18 cellular contexts compared by ENCODE assay signal in the genomic region with DNA sequence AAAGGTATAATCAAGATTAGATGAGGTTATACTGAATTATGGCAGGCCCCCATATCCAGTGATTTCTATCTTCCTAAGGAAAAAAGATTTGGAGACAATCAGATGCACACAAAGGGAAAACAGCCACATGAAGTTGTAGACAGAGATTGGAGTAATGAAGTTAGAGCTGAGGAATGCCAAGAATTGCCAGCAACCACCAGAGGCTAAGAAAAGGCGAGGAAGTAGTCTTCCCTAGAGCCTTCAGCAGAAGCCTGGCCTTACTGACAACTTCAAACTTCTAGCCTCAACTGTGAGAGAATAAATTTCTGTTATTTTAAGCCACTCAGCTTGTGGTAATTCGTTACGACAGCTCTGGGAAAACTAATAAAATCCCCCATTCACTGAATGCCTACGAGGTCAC.
DNase-seq lines count a peak whose midpoint lies in the region; ATAC-seq and TF ChIP-seq lines count a peak whose summit lies in the region.
"Had no signal": no experiment of that assay in that cellular context is flagged by ENCODE, and none has a peak within 500 bp of the region (broad histone marks: within the 10 kb centered on the region; RNA-seq: fewer than 3 reads in every experiment).

No MANE protein-coding gene starts in this region.

- H3K36me3 Mint-ChIP-seq in nephron progenitor cell (ENCODE audit: low read depth) (no peaks in the 10 kb centered on the region), Caco-2 (ENCODE audit: insufficient read depth, unreplicated experiment) (no peaks in the 10 kb centered on the region)
- no peaks in the 10 kb centered on the region for H3K36me3 Mint-ChIP-seq in stimulated activated naive B cell treated with anti-CD40 and anti-IgM and Interleukin-4, amounts not matched to agents 10 μg/mL and 1 μg/mL and 100 μg/mL, for 72 hours
- H3K36me3 Mint-ChIP-seq: stimulated activated memory B cell treated with anti-CD40 and anti-IgM and Interleukin-4, amounts not matched to agents 10 μg/mL and 1 μg/mL and 100 μg/mL, for 72 hours; type B pancreatic cell had no signal

- no peak overlapping the region for H3K4me3 ChIP-seq in AG10803 (ENCODE audit: low read length)
- no peak overlapping the region for H3K4me3 ChIP-seq in SJSA1
- H3K4me3 ChIP-seq in Caco-2 (ENCODE audit: low read depth, low read length) = no peak overlapping the region
- H3K4me3 ChIP-seq: lung, sigmoid colon had no signal

- intact Hi-C loops in Caco-2 (cut with micrococcal nuclease; ENCODE audit: unreplicated experiment) = no loop called here

- H3K36me3 ChIP-seq in SJSA1 (no peaks in the 10 kb centered on the region), Caco-2 (ENCODE audit: control insufficient read depth, insufficient read depth, low read length) (no peaks in the 10 kb centered on the region)
- H3K36me3 ChIP-seq: sigmoid colon had no signal

- DNase-seq in AG10803 (ENCODE audit: low read depth) (peak; percentile 89), SJSA1 (ENCODE audit: low read depth in 1 of 2, low spot score in 2 of 2) (peak in 1 of 2 experiments; percentile 44), fibroblast of gingiva (ENCODE audit: low read depth) (peak; percentile 61), nephron progenitor cell (no peak), NCI-H2081 treated with DMSO at 0.1 percent for 48 hours (lab: John Stamatoyannopoulos, UW) (no peak), Caco-2 (no peak)
- DNase-seq in stimulated activated naive B cell treated with anti-CD40 and anti-IgM and Interleukin-4, amounts not matched to agents 10 μg/mL and 1 μg/mL and 100 μg/mL, for 72 hours = no peak
- DNase-seq: activated CD4-positive, alpha-beta T cell treated with anti-CD3 and anti-CD28 coated beads, Interleukin-2, amount 10 ng/mL, durations not matched to agents 24 days and 14 days; activated T-cell treated with anti-CD3 and anti-CD28 coated beads, Interleukin-2, amount 50 U/mL, for 48 hours; sigmoid colon had no signal

- H3K9me3 ChIP-seq in SJSA1 (replicated peaks) (no peaks in the 10 kb centered on the region), Caco-2 (no peaks in the 10 kb centered on the region)
- H3K9me3 ChIP-seq: sigmoid colon had no signal

- no TSS peak for BruUV-seq in Caco-2 (replicated peaks; lab: Mats Ljungman, UMichigan)

- POLR2A ChIA-PET in Caco-2 (lab: Charles Lee) = no interaction called here

- peak overlapping the region; percentile 87 for H3K27ac Mint-ChIP-seq in nephron progenitor cell
- H3K27ac Mint-ChIP-seq in Caco-2 (ENCODE audit: unreplicated experiment) = no peak overlapping the region
- H3K27ac Mint-ChIP-seq in stimulated activated naive B cell treated with anti-CD40 and anti-IgM and Interleukin-4, amounts not matched to agents 10 μg/mL and 1 μg/mL and 100 μg/mL, for 72 hours = no peak overlapping the region
- H3K27ac Mint-ChIP-seq: activated CD4-positive, alpha-beta T cell treated with anti-CD3 and anti-CD28 coated beads, Interleukin-2, amount 10 ng/mL, durations not matched to agents 24 days and 14 days; B cell; dendritic cell treated with granulocyte-macrophage colony-stimulating factor and Interleukin-4, amounts not matched to agents 40 ng/mL and 50 ng/mL, for 4 days; stimulated activated memory B cell treated with anti-CD40 and anti-IgM and Interleukin-4, amounts not matched to agents 10 μg/mL and 1 μg/mL and 100 μg/mL, for 72 hours; type B pancreatic cell had no signal

- H3K27me3 ChIP-seq in SJSA1 (replicated peaks) (no peaks in the 10 kb centered on the region), Caco-2 (replicated peaks; ENCODE audit: control insufficient read depth, insufficient read depth, low read length) (no peaks in the 10 kb centered on the region)
- H3K27me3 ChIP-seq: sigmoid colon had no signal

- no peak overlapping the region for H3K4me3 Mint-ChIP-seq in nephron progenitor cell
- no peak overlapping the region for H3K4me3 Mint-ChIP-seq in Caco-2 (ENCODE audit: unreplicated experiment)
- H3K4me3 Mint-ChIP-seq in stimulated activated naive B cell treated with anti-CD40 and anti-IgM and Interleukin-4, amounts not matched to agents 10 μg/mL and 1 μg/mL and 100 μg/mL, for 72 hours = no peak overlapping the region
- H3K4me3 Mint-ChIP-seq: activated CD4-positive, alpha-beta T cell treated with anti-CD3 and anti-CD28 coated beads, Interleukin-2, amount 10 ng/mL, durations not matched to agents 24 days and 14 days; B cell; dendritic cell treated with granulocyte-macrophage colony-stimulating factor and Interleukin-4, amounts not matched to agents 40 ng/mL and 50 ng/mL, for 4 days; stimulated activated memory B cell treated with anti-CD40 and anti-IgM and Interleukin-4, amounts not matched to agents 10 μg/mL and 1 μg/mL and 100 μg/mL, for 72 hours; type B pancreatic cell had no signal

- H3K27ac ChIP-seq in SJSA1 = peak overlapping the region; percentile 35
- H3K27ac ChIP-seq: sigmoid colon had no signal

- H3K4me1 ChIP-seq in SJSA1 (replicated peaks) (peaks cover 36% of the 10 kb centered on the region), Caco-2 (no peaks in the 10 kb centered on the region)

- H3K9me3 Mint-ChIP-seq in nephron progenitor cell (peaks cover 4% of the 10 kb centered on the region), Caco-2 (ENCODE audit: unreplicated experiment) (peaks cover 9% of the 10 kb centered on the region)
- H3K9me3 Mint-ChIP-seq in stimulated activated naive B cell treated with anti-CD40 and anti-IgM and Interleukin-4, amounts not matched to agents 10 μg/mL and 1 μg/mL and 100 μg/mL, for 72 hours = peaks cover under 1% of the 10 kb centered on the region in 2 donors
- H3K9me3 Mint-ChIP-seq: dendritic cell treated with granulocyte-macrophage colony-stimulating factor and Interleukin-4, amounts not matched to agents 40 ng/mL and 50 ng/mL, for 4 days; type B pancreatic cell had no signal

- CTCF ChIA-PET in Caco-2 (lab: Charles Lee) = no interaction called here

- TF ChIP-seq CTCF in AG10803 (conservative IDR thresholded peaks at IDR 0.05; ENCODE audit: low read length) = no peak
- TF ChIP-seq CTCF in nephron progenitor cell (IDR thresholded peaks at IDR 0.05) = no peak
- no peak for TF ChIP-seq CTCF in Caco-2 (IDR thresholded peaks at IDR 0.05; ENCODE audit: insufficient read depth in 1 of 2, low read depth in 1 of 2, low read length in 1 of 2, severe bottlenecking in 1 of 2, unreplicated experiment in 1 of 2)

- H3K27me3 Mint-ChIP-seq in nephron progenitor cell (ENCODE audit: low read depth, poor library complexity) (peaks cover 3% of the 10 kb centered on the region), Caco-2 (ENCODE audit: insufficient read depth, unreplicated experiment) (no peaks in the 10 kb centered on the region)
- no peaks in the 10 kb centered on the region for H3K27me3 Mint-ChIP-seq in stimulated activated naive B cell treated with anti-CD40 and anti-IgM and Interleukin-4, amounts not matched to agents 10 μg/mL and 1 μg/mL and 100 μg/mL, for 72 hours
- H3K27me3 Mint-ChIP-seq: activated CD4-positive, alpha-beta T cell treated with anti-CD3 and anti-CD28 coated beads, Interleukin-2, amount 10 ng/mL, durations not matched to agents 24 days and 14 days; B cell; dendritic cell treated with granulocyte-macrophage colony-stimulating factor and Interleukin-4, amounts not matched to agents 40 ng/mL and 50 ng/mL, for 4 days; stimulated activated memory B cell treated with anti-CD40 and anti-IgM and Interleukin-4, amounts not matched to agents 10 μg/mL and 1 μg/mL and 100 μg/mL, for 72 hours; type B pancreatic cell had no signal

- H3K4me1 Mint-ChIP-seq in nephron progenitor cell (peaks cover 17% of the 10 kb centered on the region), Caco-2 (ENCODE audit: low read depth, unreplicated experiment) (no peaks in the 10 kb centered on the region)
- H3K4me1 Mint-ChIP-seq in stimulated activated naive B cell treated with anti-CD40 and anti-IgM and Interleukin-4, amounts not matched to agents 10 μg/mL and 1 μg/mL and 100 μg/mL, for 72 hours = no peaks in the 10 kb centered on the region
- H3K4me1 Mint-ChIP-seq: activated CD4-positive, alpha-beta T cell treated with anti-CD3 and anti-CD28 coated beads, Interleukin-2, amount 10 ng/mL, durations not matched to agents 24 days and 14 days; B cell; stimulated activated memory B cell treated with anti-CD40 and anti-IgM and Interleukin-4, amounts not matched to agents 10 μg/mL and 1 μg/mL and 100 μg/mL, for 72 hours had no signal

- ATAC-seq in GM21381 (IDR thresholded peaks at IDR 0.05; ENCODE audit: unreplicated experiment) = no peak
- no peak for ATAC-seq in stimulated activated naive B cell treated with anti-CD40 and anti-IgM and Interleukin-4, amounts not matched to agents 10 μg/mL and 1 μg/mL and 100 μg/mL, for 72 hours (replicated peaks)
- ATAC-seq: esophagus mucosa; Right ventricle myocardium inferior; stimulated activated memory B cell treated with anti-CD40 and anti-IgM and Interleukin-4, amounts not matched to agents 10 μg/mL and 1 μg/mL and 100 μg/mL, for 72 hours had no signal

Comparison
In these comparisons a context has a peak if more than half of its experiments do, and no peak if none do; other contexts are left out.
1. DNase-seq: peak in AG10803 (single experiment) and fibroblast of gingiva (single experiment); none in nephron progenitor cell (single experiment), NCI-H2081 treated with DMSO at 0.1 percent for 48 hours (single experiment), Caco-2 (0 of 2) and stimulated activated naive B cell treated with anti-CD40 and anti-IgM and Interleukin-4, amounts not matched to agents 10 μg/mL and 1 μg/mL and 100 μg/mL, for 72 hours (single experiment).